Comparison of ENCODE assay signal across 18 cellular contexts in the genomic region with DNA sequence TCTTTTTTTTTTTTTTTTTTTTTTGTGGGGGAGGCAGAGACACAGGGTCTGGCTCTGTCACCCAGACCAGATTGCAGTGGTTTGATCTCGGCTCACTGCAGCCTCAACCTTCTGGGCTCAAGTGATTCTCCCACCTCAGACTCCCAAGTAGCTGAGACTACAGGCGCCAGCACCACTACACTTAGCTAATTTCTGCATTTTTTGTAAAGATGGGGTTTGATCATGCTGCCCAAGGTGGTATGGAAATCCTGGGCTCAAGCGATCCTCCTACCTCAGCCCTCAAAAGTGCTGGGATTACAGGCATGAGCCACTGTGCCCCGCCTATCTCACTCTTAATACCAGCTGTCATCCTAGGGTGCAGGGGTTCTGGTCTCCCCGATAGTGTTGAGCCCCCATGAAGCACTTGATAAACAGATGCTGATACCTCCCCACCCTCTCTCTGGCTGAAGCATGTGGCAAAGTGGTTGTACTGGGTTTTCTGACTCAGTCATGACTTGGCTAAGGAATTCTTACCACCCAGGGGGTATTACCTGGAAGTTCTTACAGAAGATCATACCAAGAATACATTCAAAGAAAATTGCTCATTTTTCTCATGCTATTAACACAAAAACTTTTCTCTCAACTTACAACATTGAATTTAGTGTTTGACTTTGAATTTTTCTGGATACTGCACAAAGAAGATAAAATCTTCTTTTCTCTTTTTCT.
A peak's percentile ranks its signal among the peaks of the same experiment; 100 is the strongest.
DNase-seq lines count a peak whose midpoint lies in the region; ATAC-seq and TF ChIP-seq lines count a peak whose summit lies in the region.
"Had no signal": no experiment of that assay in that cellular context is flagged by ENCODE, and none has a peak within 500 bp of the region (broad histone marks: within the 10 kb centered on the region; RNA-seq: fewer than 3 reads in every experiment).

No MANE protein-coding gene starts in this region.

- TF ChIP-seq CTCF in VCaP (conservative IDR thresholded peaks at IDR 0.05), result no peak
- TF ChIP-seq CTCF in fibroblast of the aortic adventitia (IDR thresholded peaks at IDR 0.05; ENCODE audit: insufficient read depth, low read length), result no peak

- no peak overlapping the region for H3K27ac Mint-ChIP-seq in stimulated activated memory B cell treated with anti-CD40 and anti-IgM and Interleukin-4, amounts not matched to agents 10 μg/mL and 1 μg/mL and 100 μg/mL, for 72 hours
- H3K27ac Mint-ChIP-seq in stimulated activated effector memory CD8-positive, alpha-beta T cell treated with anti-CD3 and anti-CD28 coated beads, Interleukin-12 subunit alpha, Interleukin-12 subunit beta, amount 100 ng/mL, for 72 hours, result no peak overlapping the region
- H3K27ac Mint-ChIP-seq: activated CD4-positive, alpha-beta T cell treated with anti-CD3 and anti-CD28 coated beads, Interleukin-2, amount 10 ng/mL, durations not matched to agents 24 days and 14 days; B cell had no signal

- H3K4me3 ChIP-seq in fibroblast of the aortic adventitia (ENCODE audit: low read depth, low read length), result no peak overlapping the region
- H3K4me3 ChIP-seq: esophagus muscularis mucosa, mucosa of descending colon, tibial artery had no signal

- H3K9me3 Mint-ChIP-seq in stimulated activated memory B cell treated with anti-CD40 and anti-IgM and Interleukin-4, amounts not matched to agents 10 μg/mL and 1 μg/mL and 100 μg/mL, for 72 hours, result no peaks in the 10 kb centered on the region
- no peaks in the 10 kb centered on the region for H3K9me3 Mint-ChIP-seq in stimulated activated effector memory CD8-positive, alpha-beta T cell treated with anti-CD3 and anti-CD28 coated beads, Interleukin-12 subunit alpha, Interleukin-12 subunit beta, amount 100 ng/mL, for 72 hours
- H3K9me3 Mint-ChIP-seq: activated CD4-positive, alpha-beta T cell treated with anti-CD3 and anti-CD28 coated beads, Interleukin-2, amount 10 ng/mL, durations not matched to agents 24 days and 14 days had no signal

- peak; percentile 39 for ATAC-seq in stimulated activated memory B cell treated with anti-CD40 and anti-IgM and Interleukin-4, amounts not matched to agents 10 μg/mL and 1 μg/mL and 100 μg/mL, for 72 hours
- ATAC-seq in stimulated activated effector memory CD8-positive, alpha-beta T cell treated with anti-CD3 and anti-CD28 coated beads, Interleukin-12 subunit alpha, Interleukin-12 subunit beta, amount 100 ng/mL, for 72 hours, result no peak
- ATAC-seq: left ventricle myocardium superior, mucosa of descending colon had no signal

- no peak overlapping the region for H3K4me3 Mint-ChIP-seq in stimulated activated memory B cell treated with anti-CD40 and anti-IgM and Interleukin-4, amounts not matched to agents 10 μg/mL and 1 μg/mL and 100 μg/mL, for 72 hours
- no peak overlapping the region for H3K4me3 Mint-ChIP-seq in stimulated activated effector memory CD8-positive, alpha-beta T cell treated with anti-CD3 and anti-CD28 coated beads, Interleukin-12 subunit alpha, Interleukin-12 subunit beta, amount 100 ng/mL, for 72 hours
- H3K4me3 Mint-ChIP-seq: activated CD4-positive, alpha-beta T cell treated with anti-CD3 and anti-CD28 coated beads, Interleukin-2, amount 10 ng/mL, durations not matched to agents 24 days and 14 days; B cell had no signal

- no peaks in the 10 kb centered on the region for H3K4me1 Mint-ChIP-seq in stimulated activated memory B cell treated with anti-CD40 and anti-IgM and Interleukin-4, amounts not matched to agents 10 μg/mL and 1 μg/mL and 100 μg/mL, for 72 hours
- H3K4me1 Mint-ChIP-seq in stimulated activated effector memory CD8-positive, alpha-beta T cell treated with anti-CD3 and anti-CD28 coated beads, Interleukin-12 subunit alpha, Interleukin-12 subunit beta, amount 100 ng/mL, for 72 hours, result no peaks in the 10 kb centered on the region
- H3K4me1 Mint-ChIP-seq: activated CD4-positive, alpha-beta T cell treated with anti-CD3 and anti-CD28 coated beads, Interleukin-2, amount 10 ng/mL, durations not matched to agents 24 days and 14 days; B cell had no signal

- H3K27ac ChIP-seq in VCaP, result peak overlapping the region; percentile 75
- H3K27ac ChIP-seq: esophagus muscularis mucosa, tibial artery had no signal

- peak; percentile 12 for DNase-seq in HT1080 (ENCODE audit: low read depth)
- peak; percentile 31 for DNase-seq in fibroblast of the aortic adventitia (ENCODE audit: low read depth)
- no peak for DNase-seq in stimulated activated effector memory CD8-positive, alpha-beta T cell treated with anti-CD3 and anti-CD28 coated beads, Interleukin-12 subunit alpha, Interleukin-12 subunit beta, amount 100 ng/mL, for 72 hours (ENCODE audit: low spot score in 2 of 2)
- no peak for DNase-seq in foreskin melanocyte
- no peak for DNase-seq in activated effector memory CD4-positive, alpha-beta T cell treated with anti-CD3 and anti-CD28 coated beads, Interleukin-2, amount 50 U/mL, for 16 hours
- DNase-seq: activated CD4-positive, alpha-beta T cell treated with anti-CD3 and anti-CD28 coated beads, Interleukin-2, amount 10 ng/mL, durations not matched to agents 24 days and 14 days; activated gamma-delta T cell treated with Interleukin-2 at 50 U/mL for 16 hours; left ventricle myocardium superior; mucosa of descending colon; NCI-H1436 treated with DMSO at 0.1 percent for 48 hours; NCI-H524 treated with DMSO at 0.1 percent for 48 hours; posterior cingulate gyrus; stimulated activated naive CD4-positive, alpha-beta T cell treated with Interleukin-2 at 50 U/mL for 16 hours; tibial artery had no signal

- H3K36me3 Mint-ChIP-seq in stimulated activated memory B cell treated with anti-CD40 and anti-IgM and Interleukin-4, amounts not matched to agents 10 μg/mL and 1 μg/mL and 100 μg/mL, for 72 hours, result no peaks in the 10 kb centered on the region
- no peaks in the 10 kb centered on the region for H3K36me3 Mint-ChIP-seq in stimulated activated effector memory CD8-positive, alpha-beta T cell treated with anti-CD3 and anti-CD28 coated beads, Interleukin-12 subunit alpha, Interleukin-12 subunit beta, amount 100 ng/mL, for 72 hours

- no peaks in the 10 kb centered on the region for H3K27me3 Mint-ChIP-seq in stimulated activated memory B cell treated with anti-CD40 and anti-IgM and Interleukin-4, amounts not matched to agents 10 μg/mL and 1 μg/mL and 100 μg/mL, for 72 hours
- H3K27me3 Mint-ChIP-seq: B cell had no signal

Comparison
In these comparisons a context has a peak if more than half of its experiments do, and no peak if none do; other contexts are left out.
1. DNase-seq: peak in HT1080 (single experiment) and fibroblast of the aortic adventitia (single experiment); none in stimulated activated effector memory CD8-positive, alpha-beta T cell treated with anti-CD3 and anti-CD28 coated beads, Interleukin-12 subunit alpha, Interleukin-12 subunit beta, amount 100 ng/mL, for 72 hours (0 of 2), foreskin melanocyte (single experiment) and activated effector memory CD4-positive, alpha-beta T cell treated with anti-CD3 and anti-CD28 coated beads, Interleukin-2, amount 50 U/mL, for 16 hours (single experiment).